In the genomic region with DNA sequence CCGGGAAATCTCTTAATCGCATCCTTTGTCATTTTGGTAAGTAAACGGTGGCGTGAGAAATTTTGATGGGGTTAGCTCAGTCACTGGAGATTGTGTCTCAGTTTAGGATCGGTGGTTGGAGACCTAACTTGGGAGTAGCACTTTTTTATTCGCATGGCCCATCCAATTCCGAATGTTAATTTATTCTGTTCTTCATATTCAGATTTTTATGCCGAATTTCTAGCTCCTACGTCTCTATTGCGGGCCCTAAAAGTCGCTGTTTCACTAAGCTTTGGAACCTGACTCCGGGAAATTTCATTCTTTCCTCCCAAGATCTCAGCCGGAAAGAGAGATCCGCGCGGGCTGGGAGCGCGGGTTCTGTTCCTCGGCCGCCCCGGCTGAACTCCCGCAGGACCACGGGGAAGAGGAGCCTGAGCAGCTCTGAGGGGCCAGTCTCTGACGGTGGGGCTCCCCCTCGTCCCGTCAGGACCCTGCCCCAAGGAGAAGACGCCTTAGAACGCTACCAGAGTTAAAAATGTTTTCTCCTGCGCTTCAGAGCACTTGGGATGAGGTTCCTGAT, we compare ENCODE assay signal across 1 cellular context.
TF ChIP-seq lines count a peak whose summit lies in the region.

No MANE protein-coding gene starts in this region.

TF ChIP-seq in GM23338, 12 proteins besides CTCF, POLR2A, EP300 and RAD21 (continued from another document):
- TF ChIP-seq, protein P1, sequence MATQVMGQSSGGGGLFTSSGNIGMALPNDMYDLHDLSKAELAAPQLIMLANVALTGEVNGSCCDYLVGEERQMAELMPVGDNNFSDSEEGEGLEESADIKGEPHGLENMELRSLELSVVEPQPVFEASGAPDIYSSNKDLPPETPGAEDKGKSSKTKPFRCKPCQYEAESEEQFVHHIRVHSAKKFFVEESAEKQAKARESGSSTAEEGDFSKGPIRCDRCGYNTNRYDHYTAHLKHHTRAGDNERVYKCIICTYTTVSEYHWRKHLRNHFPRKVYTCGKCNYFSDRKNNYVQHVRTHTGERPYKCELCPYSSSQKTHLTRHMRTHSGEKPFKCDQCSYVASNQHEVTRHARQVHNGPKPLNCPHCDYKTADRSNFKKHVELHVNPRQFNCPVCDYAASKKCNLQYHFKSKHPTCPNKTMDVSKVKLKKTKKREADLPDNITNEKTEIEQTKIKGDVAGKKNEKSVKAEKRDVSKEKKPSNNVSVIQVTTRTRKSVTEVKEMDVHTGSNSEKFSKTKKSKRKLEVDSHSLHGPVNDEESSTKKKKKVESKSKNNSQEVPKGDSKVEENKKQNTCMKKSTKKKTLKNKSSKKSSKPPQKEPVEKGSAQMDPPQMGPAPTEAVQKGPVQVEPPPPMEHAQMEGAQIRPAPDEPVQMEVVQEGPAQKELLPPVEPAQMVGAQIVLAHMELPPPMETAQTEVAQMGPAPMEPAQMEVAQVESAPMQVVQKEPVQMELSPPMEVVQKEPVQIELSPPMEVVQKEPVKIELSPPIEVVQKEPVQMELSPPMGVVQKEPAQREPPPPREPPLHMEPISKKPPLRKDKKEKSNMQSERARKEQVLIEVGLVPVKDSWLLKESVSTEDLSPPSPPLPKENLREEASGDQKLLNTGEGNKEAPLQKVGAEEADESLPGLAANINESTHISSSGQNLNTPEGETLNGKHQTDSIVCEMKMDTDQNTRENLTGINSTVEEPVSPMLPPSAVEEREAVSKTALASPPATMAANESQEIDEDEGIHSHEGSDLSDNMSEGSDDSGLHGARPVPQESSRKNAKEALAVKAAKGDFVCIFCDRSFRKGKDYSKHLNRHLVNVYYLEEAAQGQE (IDR thresholded peaks at IDR 0.05; ENCODE audit: unreplicated experiment), result no peak
- TF ChIP-seq ZNF331 (CRISPR knock-in tag; IDR thresholded peaks at IDR 0.05; ENCODE audit: low read depth) (no peak), EZH2 (IDR thresholded peaks at IDR 0.05; ENCODE audit: low read depth, unreplicated experiment) (no peak)
